ENCODE assay signal across 1 cellular context in genomic region chr2:177693658-177694334, GRCh38.
TF ChIP-seq lines count a peak whose summit lies in the region.

No MANE protein-coding gene starts in this region.

TF ChIP-seq in K562, 482 proteins besides CTCF, POLR2A, EP300 and RAD21 (continued from another document and continues in another):
- no peak for TF ChIP-seq CHD7 (IDR thresholded peaks at IDR 0.05; ENCODE audit: low read depth, low read length)
- TF ChIP-seq HNRNPL (IDR thresholded peaks at IDR 0.05; ENCODE audit: low read depth, low read length) = no peak
- no peak for TF ChIP-seq ZNF445 (CRISPR knock-in tag; IDR thresholded peaks at IDR 0.05; ENCODE audit: low read depth)
- TF ChIP-seq TCFL5 (CRISPR knock-in tag; conservative IDR thresholded peaks at IDR 0.05) = no peak
- TF ChIP-seq ZNF586 (CRISPR knock-in tag; conservative IDR thresholded peaks at IDR 0.05) = no peak
- no peak for TF ChIP-seq ZNF449 (CRISPR knock-in tag; IDR thresholded peaks at IDR 0.05)
- TF ChIP-seq PURB (CRISPR knock-in tag; IDR thresholded peaks at IDR 0.05; ENCODE audit: low read depth) = no peak
- TF ChIP-seq DMBX1 (CRISPR knock-in tag; IDR thresholded peaks at IDR 0.05; ENCODE audit: borderline replicate concordance) = no peak; the same call in 1 of the 2 replicates
- peak in 1 of 2 experiments; percentile 73; a peak in 1 of 3 replicates for TF ChIP-seq CBX3 (IDR thresholded peaks at IDR 0.05; ENCODE audit: borderline replicate concordance in 1 of 2, low read length in 2 of 2)
- no peak for TF ChIP-seq ZNF239 (CRISPR knock-in tag; IDR thresholded peaks at IDR 0.05)
- TF ChIP-seq ZNF436 (CRISPR knock-in tag; IDR thresholded peaks at IDR 0.05) = no peak
- TF ChIP-seq MBD1 (CRISPR knock-in tag; IDR thresholded peaks at IDR 0.05) = no peak
- TF ChIP-seq BRD4 (IDR thresholded peaks at IDR 0.05) = no peak
- TF ChIP-seq ZNF830 (CRISPR knock-in tag; IDR thresholded peaks at IDR 0.05) = no peak
- peak; percentile 85 for TF ChIP-seq NFE2 (IDR thresholded peaks at IDR 0.05; ENCODE audit: low read depth)
- TF ChIP-seq TAF1 (IDR thresholded peaks at IDR 0.05; ENCODE audit: control insufficient read depth, extremely low read depth, insufficient read depth, low read length, severe bottlenecking) = no peak
- no peak for TF ChIP-seq ZNF79 (CRISPR knock-in tag; IDR thresholded peaks at IDR 0.05; ENCODE audit: low read depth)
- TF ChIP-seq ZNF134 (CRISPR knock-in tag; conservative IDR thresholded peaks at IDR 0.05) = no peak
- no peak for TF ChIP-seq E2F5 (CRISPR knock-in tag; IDR thresholded peaks at IDR 0.05)
- TF ChIP-seq LEF1 (IDR thresholded peaks at IDR 0.05) = peak; percentile 98
- no peak for TF ChIP-seq KLF10 (CRISPR knock-in tag; IDR thresholded peaks at IDR 0.05)
- TF ChIP-seq CHD4 (IDR thresholded peaks at IDR 0.05; ENCODE audit: insufficient read depth, insufficient replicate concordance, low read depth, low read length, poor library complexity, severe bottlenecking) = no peak
- peak; percentile 20; the same call in 1 of the 2 replicates for TF ChIP-seq CREB1 (IDR thresholded peaks at IDR 0.05)
- no peak for TF ChIP-seq CREB1 (CRISPR knock-in tag; IDR thresholded peaks at IDR 0.05)
- TF ChIP-seq CLOCK (CRISPR knock-in tag; IDR thresholded peaks at IDR 0.05; ENCODE audit: borderline replicate concordance) = no peak
- no peak for TF ChIP-seq HMG20A (CRISPR knock-in tag; conservative IDR thresholded peaks at IDR 0.05)
- TF ChIP-seq ZBTB7A (IDR thresholded peaks at IDR 0.05; ENCODE audit: borderline replicate concordance, control insufficient read depth, low read depth, low read length) = no peak
- no peak for TF ChIP-seq HINFP (tag; conservative IDR thresholded peaks at IDR 0.05; ENCODE audit: low read depth)
- no peak for TF ChIP-seq NR2C1 (IDR thresholded peaks at IDR 0.05)
- no peak for TF ChIP-seq NR2C1 (tag; IDR thresholded peaks at IDR 0.05)
- TF ChIP-seq JUND (IDR thresholded peaks at IDR 0.05; ENCODE audit: borderline replicate concordance, low read depth, low read length) = peak; percentile 83
- TF ChIP-seq JUND (tag; IDR thresholded peaks at IDR 0.05; ENCODE audit: borderline replicate concordance, low read depth, low read length) = peak; percentile 82; the same call in 2 of the 3 replicates
- TF ChIP-seq NFXL1 (CRISPR knock-in tag; IDR thresholded peaks at IDR 0.05) = 0 out of 2 replicates have a peak, but pooled peaks have one; percentile 32
- no peak for TF ChIP-seq ATF1 (CRISPR knock-in tag; IDR thresholded peaks at IDR 0.05)
- peak; percentile 65 for TF ChIP-seq ATF1 (tag; IDR thresholded peaks at IDR 0.05)
- TF ChIP-seq ZBTB17 (CRISPR knock-in tag; IDR thresholded peaks at IDR 0.05) = peak; percentile 93
- 0 out of 2 replicates have a peak, but pooled peaks have one; percentile 35 for TF ChIP-seq ZBTB9 (CRISPR knock-in tag; IDR thresholded peaks at IDR 0.05)
- no peak for TF ChIP-seq ARID2 (IDR thresholded peaks at IDR 0.05)
- TF ChIP-seq NCOA4 (IDR thresholded peaks at IDR 0.05; ENCODE audit: partially characterized antibody) = no peak
